13 cellular contexts compared by ENCODE assay signal in genomic region chr18:706438-706837, GRCh38.
"Had no signal": no experiment of that assay in that cellular context is flagged by ENCODE, and none has a peak within 500 bp of the region (broad histone marks: within the 10 kb centered on the region; RNA-seq: fewer than 3 reads in every experiment).

No MANE protein-coding gene starts in this region.

- H3K36me3 Mint-ChIP-seq: natural killer cell had no signal

- H3K4me3 ChIP-seq: lung, mucosa of descending colon, uterus had no signal

- H3K9me3 Mint-ChIP-seq: activated naive CD8-positive, alpha-beta T cell treated with anti-CD3 and anti-CD28 coated beads, Interleukin-2, amount 50 U/mL, for 24 hours; activated T-cell treated with anti-CD3 and anti-CD28 coated beads, Interleukin-2, amount 50 U/mL, for 4 hours; effector memory CD8-positive, alpha-beta T cell; natural killer cell; stimulated activated naive CD8-positive, alpha-beta T cell treated with anti-CD3 and anti-CD28 coated beads, Interleukin-15, amount 100 ng/mL, for 72 hours had no signal

- H3K4me3 Mint-ChIP-seq: activated CD8-positive, alpha-beta memory T cell treated with anti-CD3 and anti-CD28 coated beads, Interleukin-2, amount 10 ng/mL, durations not matched to agents 7 days and 5 days; activated naive CD8-positive, alpha-beta T cell treated with anti-CD3 and anti-CD28 coated beads, Interleukin-2, amount 50 U/mL, for 24 hours; activated T-cell treated with anti-CD3 and anti-CD28 coated beads, Interleukin-2, amount 50 U/mL, for 4 hours; effector memory CD8-positive, alpha-beta T cell; natural killer cell; stimulated activated naive CD8-positive, alpha-beta T cell treated with anti-CD3 and anti-CD28 coated beads, Interleukin-15, amount 100 ng/mL, for 72 hours had no signal

- ATAC-seq: activated CD4-positive, CD25-positive, alpha-beta regulatory T cell treated with anti-CD3 and anti-CD28 coated beads, Interleukin-2, amount 50 U/mL, for 24 hours; activated CD8-positive, alpha-beta memory T cell treated with anti-CD3 and anti-CD28 coated beads, Interleukin-2, amount 10 ng/mL, durations not matched to agents 7 days and 5 days; activated naive CD8-positive, alpha-beta T cell treated with anti-CD3 and anti-CD28 coated beads, Interleukin-2, amount 50 U/mL, for 24 hours; activated T-cell treated with anti-CD3 and anti-CD28 coated beads, Interleukin-2, amount 50 U/mL, for 4 hours; effector memory CD8-positive, alpha-beta T cell; mucosa of descending colon; natural killer cell; stimulated activated naive CD8-positive, alpha-beta T cell treated with anti-CD3 and anti-CD28 coated beads, Interleukin-15, amount 100 ng/mL, for 72 hours had no signal

- H3K27ac ChIP-seq: uterus had no signal

- H3K27ac Mint-ChIP-seq: activated CD8-positive, alpha-beta memory T cell treated with anti-CD3 and anti-CD28 coated beads, Interleukin-2, amount 10 ng/mL, durations not matched to agents 7 days and 5 days; activated naive CD8-positive, alpha-beta T cell treated with anti-CD3 and anti-CD28 coated beads, Interleukin-2, amount 50 U/mL, for 24 hours; natural killer cell had no signal

- H3K27me3 ChIP-seq: uterus had no signal

- H3K9me3 ChIP-seq: mucosa of descending colon, SK-N-SH, uterus had no signal

- H3K27me3 Mint-ChIP-seq: activated CD8-positive, alpha-beta memory T cell treated with anti-CD3 and anti-CD28 coated beads, Interleukin-2, amount 10 ng/mL, durations not matched to agents 7 days and 5 days; activated naive CD8-positive, alpha-beta T cell treated with anti-CD3 and anti-CD28 coated beads, Interleukin-2, amount 50 U/mL, for 24 hours; effector memory CD8-positive, alpha-beta T cell; stimulated activated naive CD8-positive, alpha-beta T cell treated with anti-CD3 and anti-CD28 coated beads, Interleukin-15, amount 100 ng/mL, for 72 hours had no signal

- DNase-seq: activated CD8-positive, alpha-beta memory T cell treated with anti-CD3 and anti-CD28 coated beads, Interleukin-2, amount 10 ng/mL, durations not matched to agents 7 days and 5 days; activated naive CD8-positive, alpha-beta T cell treated with anti-CD3 and anti-CD28 coated beads, Interleukin-2, amount 50 U/mL, for 24 hours; activated T-cell treated with anti-CD3 and anti-CD28 coated beads, Interleukin-2, amount 50 U/mL, for 4 hours; effector memory CD8-positive, alpha-beta T cell; erythroblast; mucosa of descending colon; natural killer cell; SK-N-SH; stimulated activated CD4-positive, alpha-beta T cell treated with anti-CD3 and anti-CD28 coated beads, Interleukin-4, amount 100 ng/mL, for 24 hours; stimulated activated naive CD8-positive, alpha-beta T cell treated with anti-CD3 and anti-CD28 coated beads, Interleukin-15, amount 100 ng/mL, for 72 hours; uterus had no signal

- H3K36me3 ChIP-seq: uterus had no signal

- H3K9ac ChIP-seq: SK-N-SH had no signal

- H3K4me2 ChIP-seq: SK-N-SH had no signal
